In genomic region chr5:109852371-109853160, GRCh38 we compare ENCODE assay signal across 16 cellular contexts.
DNase-seq lines count a peak whose midpoint lies in the region; ATAC-seq and TF ChIP-seq lines count a peak whose summit lies in the region.
"Had no signal": no experiment of that assay in that cellular context is flagged by ENCODE, and none has a peak within 500 bp of the region (broad histone marks: within the 10 kb centered on the region; RNA-seq: fewer than 3 reads in every experiment).

No MANE protein-coding gene starts in this region.

- peaks cover 13% of the 10 kb centered on the region for H3K9me3 Mint-ChIP-seq in activated T-helper 17 cell treated with anti-CD3 and anti-CD28 coated beads, Interleukin-2, amount 50 U/mL, for 72 hours
- H3K9me3 Mint-ChIP-seq: activated B cell treated with CpG ODN at 0.5 μM for 24 hours; stimulated activated naive B cell treated with anti-CD40 and anti-IgM and Interleukin-4, amounts not matched to agents 10 μg/mL and 1 μg/mL and 100 μg/mL, for 72 hours had no signal

- H3K27me3 ChIP-seq in left lung, result no peaks in the 10 kb centered on the region
- H3K27me3 ChIP-seq: BLaER1, esophagus squamous epithelium had no signal

- H3K27ac Mint-ChIP-seq in activated T-helper 17 cell treated with anti-CD3 and anti-CD28 coated beads, Interleukin-2, amount 50 U/mL, for 72 hours, result peak overlapping the region; percentile 71
- H3K27ac Mint-ChIP-seq: activated B cell treated with CpG ODN at 0.5 μM for 24 hours; progenitor cell of endocrine pancreas; stimulated activated naive B cell treated with anti-CD40 and anti-IgM and Interleukin-4, amounts not matched to agents 10 μg/mL and 1 μg/mL and 100 μg/mL, for 72 hours had no signal

- peaks cover 0 to 55% of the 10 kb centered on the region in 2 donors for H3K36me3 ChIP-seq in left lung

- no peak for TF ChIP-seq CTCF in left lung (IDR thresholded peaks at IDR 0.05)

- no peak overlapping the region for H3K4me3 ChIP-seq in left lung
- H3K4me3 ChIP-seq: BLaER1, esophagus squamous epithelium, SK-N-MC had no signal

- H3K27ac ChIP-seq in left lung, result no peak overlapping the region
- H3K27ac ChIP-seq: BLaER1, esophagus squamous epithelium, SK-N-MC had no signal

- peaks cover 36% of the 10 kb centered on the region for H3K4me1 Mint-ChIP-seq in activated T-helper 17 cell treated with anti-CD3 and anti-CD28 coated beads, Interleukin-2, amount 50 U/mL, for 72 hours
- H3K4me1 Mint-ChIP-seq: activated B cell treated with CpG ODN at 0.5 μM for 24 hours had no signal

- DNase-seq in AG08395 (ENCODE audit: low spot score) (peak; percentile 42), GM03348 (ENCODE audit: low spot score) (peak; percentile 11), left lung (no peak), NCI-H1048 (lab: John Stamatoyannopoulos, UW) (no peak)
- DNase-seq in stimulated activated CD4-positive, alpha-beta T cell treated with anti-CD3 and anti-CD28 coated beads, Interleukin-15, amount 100 ng/mL, for 24 hours, result no peak
- DNase-seq: activated B cell treated with CpG ODN at 0.5 μM for 24 hours; cortex of kidney; esophagus squamous epithelium; stimulated activated CD4-positive, alpha-beta T cell treated with anti-CD3 and anti-CD28 coated beads, Interleukin-2, amount 100 ng/mL, for 48 hours; stimulated activated naive B cell treated with anti-CD40 and anti-IgM and Interleukin-4, amounts not matched to agents 10 μg/mL and 1 μg/mL and 100 μg/mL, for 72 hours had no signal

- H3K27me3 Mint-ChIP-seq in activated T-helper 17 cell treated with anti-CD3 and anti-CD28 coated beads, Interleukin-2, amount 50 U/mL, for 72 hours, result no peaks in the 10 kb centered on the region
- H3K27me3 Mint-ChIP-seq: activated B cell treated with CpG ODN at 0.5 μM for 24 hours; progenitor cell of endocrine pancreas; stimulated activated naive B cell treated with anti-CD40 and anti-IgM and Interleukin-4, amounts not matched to agents 10 μg/mL and 1 μg/mL and 100 μg/mL, for 72 hours had no signal

- no peaks in the 10 kb centered on the region for H3K9me3 ChIP-seq in left lung
- H3K9me3 ChIP-seq: BLaER1, esophagus squamous epithelium had no signal

- ATAC-seq in activated T-helper 17 cell treated with anti-CD3 and anti-CD28 coated beads, Interleukin-2, amount 50 U/mL, for 72 hours (replicated peaks), result peak; percentile 89
- ATAC-seq in left lung (peak; percentile 49), GM19397 (IDR thresholded peaks at IDR 0.05; ENCODE audit: unreplicated experiment) (no peak), HG03280 (IDR thresholded peaks at IDR 0.05; ENCODE audit: unreplicated experiment) (no peak)
- ATAC-seq: stimulated activated naive B cell treated with anti-CD40 and anti-IgM and Interleukin-4, amounts not matched to agents 10 μg/mL and 1 μg/mL and 100 μg/mL, for 72 hours had no signal

- intact Hi-C loops in left lung (cut with DNase I), result no loop called here

- peak overlapping the region; percentile 36 for H3K4me3 Mint-ChIP-seq in activated T-helper 17 cell treated with anti-CD3 and anti-CD28 coated beads, Interleukin-2, amount 50 U/mL, for 72 hours
- H3K4me3 Mint-ChIP-seq: activated B cell treated with CpG ODN at 0.5 μM for 24 hours; stimulated activated naive B cell treated with anti-CD40 and anti-IgM and Interleukin-4, amounts not matched to agents 10 μg/mL and 1 μg/mL and 100 μg/mL, for 72 hours had no signal

- no peaks in the 10 kb centered on the region for H3K4me1 ChIP-seq in left lung
- H3K4me1 ChIP-seq: BLaER1 had no signal

- peaks cover 76% of the 10 kb centered on the region for H3K36me3 Mint-ChIP-seq in activated T-helper 17 cell treated with anti-CD3 and anti-CD28 coated beads, Interleukin-2, amount 50 U/mL, for 72 hours (ENCODE audit: low read depth)

Comparison
In these comparisons a context has a peak if more than half of its experiments do, and no peak if none do; other contexts are left out.
1. DNase-seq: peak in AG08395 (single experiment) and GM03348 (single experiment); none in left lung (0 of 2), stimulated activated CD4-positive, alpha-beta T cell treated with anti-CD3 and anti-CD28 coated beads, Interleukin-15, amount 100 ng/mL, for 24 hours (single experiment) and NCI-H1048 (single experiment).
2. ATAC-seq: peak in activated T-helper 17 cell treated with anti-CD3 and anti-CD28 coated beads, Interleukin-2, amount 50 U/mL, for 72 hours (single experiment) and left lung (single experiment); none in GM19397 (single experiment) and HG03280 (single experiment).